Comparison of ENCODE assay signal across 1 cellular context in the genomic region with DNA sequence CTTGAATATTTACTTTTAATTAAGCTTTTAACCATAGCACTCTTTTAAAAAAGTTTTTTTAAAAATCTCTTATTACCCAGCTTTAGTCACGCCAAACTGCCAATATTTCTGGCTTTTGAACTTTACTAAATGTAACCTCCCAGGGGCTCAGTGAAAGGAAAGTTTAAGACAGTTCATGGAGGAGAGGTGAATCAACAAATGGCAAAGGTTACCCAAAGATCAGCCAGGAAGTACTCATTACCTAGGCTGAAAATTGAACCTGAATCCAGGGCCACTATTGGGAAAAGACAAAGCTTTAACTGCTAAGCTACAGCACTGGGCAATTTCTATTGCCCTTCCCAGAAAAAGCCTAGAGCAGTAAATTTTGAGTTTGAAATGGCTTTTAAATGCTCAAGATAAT.
A peak's percentile ranks its signal among the peaks of the same experiment; 100 is the strongest.
TF ChIP-seq lines count a peak whose summit lies in the region.

No MANE protein-coding gene starts in this region.

TF ChIP-seq in liver, 16 proteins besides CTCF, POLR2A, EP300 and RAD21 (continued from another document):
- TF ChIP-seq, protein P1, sequence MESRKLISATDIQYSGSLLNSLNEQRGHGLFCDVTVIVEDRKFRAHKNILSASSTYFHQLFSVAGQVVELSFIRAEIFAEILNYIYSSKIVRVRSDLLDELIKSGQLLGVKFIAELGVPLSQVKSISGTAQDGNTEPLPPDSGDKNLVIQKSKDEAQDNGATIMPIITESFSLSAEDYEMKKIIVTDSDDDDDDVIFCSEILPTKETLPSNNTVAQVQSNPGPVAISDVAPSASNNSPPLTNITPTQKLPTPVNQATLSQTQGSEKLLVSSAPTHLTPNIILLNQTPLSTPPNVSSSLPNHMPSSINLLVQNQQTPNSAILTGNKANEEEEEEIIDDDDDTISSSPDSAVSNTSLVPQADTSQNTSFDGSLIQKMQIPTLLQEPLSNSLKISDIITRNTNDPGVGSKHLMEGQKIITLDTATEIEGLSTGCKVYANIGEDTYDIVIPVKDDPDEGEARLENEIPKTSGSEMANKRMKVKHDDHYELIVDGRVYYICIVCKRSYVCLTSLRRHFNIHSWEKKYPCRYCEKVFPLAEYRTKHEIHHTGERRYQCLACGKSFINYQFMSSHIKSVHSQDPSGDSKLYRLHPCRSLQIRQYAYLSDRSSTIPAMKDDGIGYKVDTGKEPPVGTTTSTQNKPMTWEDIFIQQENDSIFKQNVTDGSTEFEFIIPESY (IDR thresholded peaks at IDR 0.05): no peak
- no peak for TF ChIP-seq MAX (IDR thresholded peaks at IDR 0.05)
- TF ChIP-seq RXRA (IDR thresholded peaks at IDR 0.05): peak; percentile 36 to 61
TF ChIP-seq in liver: peak in this region for 3.
